In the genomic region with DNA sequence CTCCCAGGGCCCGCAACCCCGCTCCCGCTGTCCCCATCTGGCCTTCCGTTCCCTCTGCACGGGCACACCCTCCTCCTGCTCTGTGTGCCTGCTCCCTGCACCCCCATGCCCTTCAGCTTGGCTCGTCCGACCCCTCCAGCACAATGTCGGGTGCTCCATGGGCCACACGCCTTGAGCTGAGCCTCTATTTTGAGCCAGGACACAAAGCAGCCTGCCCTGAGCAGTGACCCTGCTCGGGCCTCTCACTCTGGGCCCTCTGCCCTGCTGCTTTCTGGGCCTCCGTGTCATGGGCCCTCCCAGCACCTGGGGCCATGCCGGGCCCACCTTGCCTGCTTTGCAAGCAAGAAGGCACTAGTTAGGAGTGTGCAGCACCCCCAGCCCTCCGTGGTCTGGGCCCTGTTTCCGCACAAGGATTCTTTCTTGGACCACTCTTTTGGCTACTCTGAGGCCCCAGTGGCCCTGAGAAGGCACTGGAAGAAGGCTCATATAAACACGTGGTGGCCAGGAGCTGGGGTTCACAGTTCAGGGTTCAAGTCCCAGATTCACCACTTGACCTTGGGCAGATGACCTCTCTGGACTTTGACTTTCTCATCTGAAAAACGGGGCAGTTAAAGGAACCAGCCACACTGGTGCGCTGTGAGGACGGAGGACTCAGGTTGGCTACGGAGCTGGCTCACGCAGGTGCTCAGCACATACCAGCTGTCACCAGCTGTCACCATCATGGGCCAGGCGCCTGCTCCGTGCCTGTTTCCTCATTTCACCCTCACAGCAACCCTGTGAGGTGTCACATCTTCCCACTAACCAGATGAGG, we compare ENCODE assay signal across 10 cellular contexts.
DNase-seq lines count a peak whose midpoint lies in the region; ATAC-seq and TF ChIP-seq lines count a peak whose summit lies in the region.
"Had no signal": no experiment of that assay in that cellular context is flagged by ENCODE, and none has a peak within 500 bp of the region (broad histone marks: within the 10 kb centered on the region; RNA-seq: fewer than 3 reads in every experiment).

No MANE protein-coding gene starts in this region.

- H3K4me3 ChIP-seq in Peyer's patch = no peak overlapping the region
- no peak overlapping the region for H3K4me3 ChIP-seq in osteoblast (ENCODE audit: insufficient read depth, low read length)
- H3K4me3 ChIP-seq in breast epithelium = no peak overlapping the region
- H3K4me3 ChIP-seq in prostate gland = no peak overlapping the region
- H3K4me3 ChIP-seq: upper lobe of left lung had no signal

- no peak overlapping the region for H3K27ac ChIP-seq in H9 (ENCODE audit: insufficient read length, low read depth, low read length)
- H3K27ac ChIP-seq in Peyer's patch = peak overlapping the region in 2 of 4 donors; percentile 38 to 48
- no peak overlapping the region for H3K27ac ChIP-seq in osteoblast (ENCODE audit: low read depth, low read length)
- no peak overlapping the region for H3K27ac ChIP-seq in breast epithelium
- no peak overlapping the region for H3K27ac ChIP-seq in prostate gland
- H3K27ac ChIP-seq: upper lobe of left lung had no signal

- ATAC-seq in GM18505 (IDR thresholded peaks at IDR 0.05; ENCODE audit: unreplicated experiment) = peak; percentile 66
- ATAC-seq in HG02571 (IDR thresholded peaks at IDR 0.05; ENCODE audit: unreplicated experiment) = no peak

- peaks cover 1% of the 10 kb centered on the region; the same call in 1 of the 2 replicates for H3K4me1 ChIP-seq in H9 (ENCODE audit: insufficient read depth, low read length)
- H3K4me1 ChIP-seq in Peyer's patch = peaks cover 0 to 41% (median 21%) of the 10 kb centered on the region in 4 donors
- no peaks in the 10 kb centered on the region for H3K4me1 ChIP-seq in osteoblast (ENCODE audit: insufficient read depth, low read length)
- H3K4me1 ChIP-seq in breast epithelium = peaks cover 3 to 16% of the 10 kb centered on the region in 2 donors
- H3K4me1 ChIP-seq in prostate gland (replicated peaks) = peaks cover 19% of the 10 kb centered on the region

- no peaks in the 10 kb centered on the region for H3K9me3 Mint-ChIP-seq in H9

- H2BK120ac ChIP-seq in H9 (ENCODE audit: low read depth, low read length, poor library complexity, severe bottlenecking) = no peak overlapping the region

- no peak for TF ChIP-seq CTCF in H9 (conservative IDR thresholded peaks at IDR 0.05)
- no peak for TF ChIP-seq CTCF in Peyer's patch (IDR thresholded peaks at IDR 0.05)
- TF ChIP-seq CTCF in osteoblast (IDR thresholded peaks at IDR 0.05; ENCODE audit: extremely low read depth, low read depth, low read length) = no peak
- no peak for TF ChIP-seq CTCF in breast epithelium (IDR thresholded peaks at IDR 0.05)
- no peak for TF ChIP-seq CTCF in prostate gland (IDR thresholded peaks at IDR 0.05)

- no peak overlapping the region for H2BK12ac ChIP-seq in H9 (ENCODE audit: insufficient read length, low read depth, low read length)

- H3K79me2 ChIP-seq in H9 (ENCODE audit: insufficient read depth, low read length) (no peaks in the 10 kb centered on the region), osteoblast (ENCODE audit: insufficient read depth, low read length) (no peaks in the 10 kb centered on the region)

- no peak overlapping the region for H4K5ac ChIP-seq in H9 (ENCODE audit: insufficient read length, low read depth, low read length)

- H4K8ac ChIP-seq in H9 (replicated peaks; ENCODE audit: insufficient read length, low read depth, low read length) = no peak overlapping the region

- H3K36me3 Mint-ChIP-seq in H9 (ENCODE audit: insufficient read depth in 1 of 3, low read depth in 3 of 3) = no peaks in the 10 kb centered on the region; a peak in 2 of 7 replicates

- WGBS in H9 (ENCODE audit: extremely low coverage, insufficient read length, low lambda C conversion rate) = no CpG with 5 or more reads among the region's 22 CpGs
- WGBS in prostate gland = 85% methylated on average over 22 of the region's 22 CpGs

- H3K18ac ChIP-seq in H9 (ENCODE audit: insufficient read length, low read depth, low read length) = peak overlapping the region; percentile 25

- H3K4me3 Mint-ChIP-seq in H9 = no peak overlapping the region; a peak in 2 of 5 replicates

- no peak overlapping the region; the same call in 1 of the 2 replicates for H3K14ac ChIP-seq in H9 (ENCODE audit: insufficient read depth, low read length)

- H3K56ac ChIP-seq in H9 (ENCODE audit: insufficient read length, low read depth, low read length) = no peak overlapping the region

- no peak overlapping the region for H2BK5ac ChIP-seq in H9 (ENCODE audit: insufficient read length, low read length)

- H3K4me2 ChIP-seq in H9 (ENCODE audit: insufficient read depth, insufficient read length, low read length) (no peak overlapping the region), osteoblast (ENCODE audit: insufficient read depth, low read length) (no peak overlapping the region)

- no peaks in the 10 kb centered on the region for H3K79me1 ChIP-seq in H9 (ENCODE audit: insufficient read depth, low read depth, low read length, poor library complexity, severe bottlenecking)

- peak overlapping the region in 1 of 3 experiments; percentile 50; a peak in 2 of 7 replicates for H3K27ac Mint-ChIP-seq in H9

- H3K23ac ChIP-seq in H9 (ENCODE audit: insufficient read length, low read depth, low read length) = no peak overlapping the region

- H3K4ac ChIP-seq in H9 (ENCODE audit: low read depth, low read length) = no peak overlapping the region

- H2BK15ac ChIP-seq in H9 (ENCODE audit: low read depth, low read length) = no peak overlapping the region

- H3K27me3 Mint-ChIP-seq in H9 (ENCODE audit: low read depth) = peaks cover 11% of the 10 kb centered on the region

- DNase-seq in H9 (no peak), Peyer's patch (peak in 2 of 3 donors; percentile 61 to 78), osteoblast (ENCODE audit: insufficient read length, low spot score, missing footprints) (peak; percentile 85), breast epithelium (ENCODE audit: low spot score in 2 of 2) (no peak), prostate gland (ENCODE audit: low spot score) (no peak)
- no peak for DNase-seq in activated CD4-positive, alpha-beta T cell treated with anti-CD3 and anti-CD28 coated beads for 4 hours
- DNase-seq: kidney glomerular epithelial cell had no signal

- intact Hi-C loops in breast epithelium (cut with DNase I; ENCODE audit: low total_unique reads) = no loop called here
- intact Hi-C loops in prostate gland (cut with DNase I) = no loop called here

- H2AK5ac ChIP-seq in H9 (ENCODE audit: insufficient read length, low read length) = no peak overlapping the region

- no peak overlapping the region for H3K9ac ChIP-seq in H9 (ENCODE audit: extremely low read depth, insufficient read length, low read length)

- H2AFZ ChIP-seq in H9 (ENCODE audit: low read length) = no peak overlapping the region
- no peak overlapping the region for H2AFZ ChIP-seq in osteoblast (ENCODE audit: low read length)

- no peak overlapping the region for H2BK20ac ChIP-seq in H9 (ENCODE audit: low read depth, low read length, poor library complexity, severe bottlenecking)

- H3K23me2 ChIP-seq in H9 (ENCODE audit: insufficient read length, low read depth, low read length, poor library complexity, severe bottlenecking) = no peaks in the 10 kb centered on the region

- peaks cover 18 to 36% of the 10 kb centered on the region in 2 experiments for H3K4me1 Mint-ChIP-seq in H9

- H4K91ac ChIP-seq in H9 (ENCODE audit: insufficient read length, low read depth, low read length) = no peak overlapping the region

- TF ChIP-seq POLR2A in GM18505 (IDR thresholded peaks at IDR 0.05; ENCODE audit: borderline replicate concordance, extremely low read depth, insufficient read depth, insufficient read length) (no peak), Peyer's patch (IDR thresholded peaks at IDR 0.05) (no peak), breast epithelium (IDR thresholded peaks at IDR 0.05) (no peak), prostate gland (IDR thresholded peaks at IDR 0.05) (no peak)

- H3K27me3 ChIP-seq in H9 (ENCODE audit: insufficient read depth, low read length) = no peaks in the 10 kb centered on the region
- H3K27me3 ChIP-seq in Peyer's patch = no peaks in the 10 kb centered on the region
- H3K27me3 ChIP-seq in osteoblast (ENCODE audit: insufficient read depth, low read length) = no peaks in the 10 kb centered on the region
- H3K27me3 ChIP-seq in breast epithelium = no peaks in the 10 kb centered on the region
- H3K27me3 ChIP-seq in prostate gland (replicated peaks; ENCODE audit: insufficient read depth) = no peaks in the 10 kb centered on the region
- H3K27me3 ChIP-seq: upper lobe of left lung had no signal

- peaks cover 6% of the 10 kb centered on the region for H4K20me1 ChIP-seq in H9 (ENCODE audit: control insufficient read depth, insufficient read depth, insufficient read length)
- H4K20me1 ChIP-seq in osteoblast (ENCODE audit: insufficient read depth, low read length) = peaks cover 42% of the 10 kb centered on the region

- no peak overlapping the region for H3T11ph ChIP-seq in H9 (ENCODE audit: low read length)

- H3K9me3 ChIP-seq in H9 (ENCODE audit: control insufficient read depth, low read depth, low read length) = no peaks in the 10 kb centered on the region
- no peaks in the 10 kb centered on the region for H3K9me3 ChIP-seq in Peyer's patch
- no peaks in the 10 kb centered on the region for H3K9me3 ChIP-seq in osteoblast (ENCODE audit: low read depth, low read length)
- H3K9me3 ChIP-seq in breast epithelium = no peaks in the 10 kb centered on the region
- no peaks in the 10 kb centered on the region for H3K9me3 ChIP-seq in prostate gland
- H3K9me3 ChIP-seq: upper lobe of left lung had no signal

- H3K36me3 ChIP-seq in Peyer's patch (no peaks in the 10 kb centered on the region), osteoblast (ENCODE audit: insufficient read depth, low read length) (no peaks in the 10 kb centered on the region), breast epithelium (no peaks in the 10 kb centered on the region), prostate gland (no peaks in the 10 kb centered on the region)
- H3K36me3 ChIP-seq: upper lobe of left lung had no signal

Comparison
In these comparisons a context has a peak if more than half of its experiments do, and no peak if none do; other contexts are left out.
1. DNase-seq: peak in Peyer's patch (2 of 3) and osteoblast (single experiment); none in H9 (single experiment), breast epithelium (0 of 2), activated CD4-positive, alpha-beta T cell treated with anti-CD3 and anti-CD28 coated beads for 4 hours (0 of 2) and prostate gland (single experiment).